In genomic region chrX:54551801-54552200, GRCh38 we compare ENCODE assay signal across 30 cellular contexts. TPM values are rescaled to one million over a fixed set of nuclear protein-coding genes. Genes with fewer than 3 reads are reported as not detected.
"Had no signal": no experiment of that assay in that cellular context is flagged by ENCODE, and none has a peak within 500 bp of the region (broad histone marks: within the 10 kb centered on the region; RNA-seq: fewer than 3 reads in every experiment).

No MANE protein-coding gene starts in this region.

- H3K4me1 Mint-ChIP-seq: activated B cell treated with CpG ODN at 0.5 μM for 24 hours; activated CD4-positive, alpha-beta memory T cell treated with anti-CD3 and anti-CD28 coated beads, Interleukin-2, amount 10 ng/mL, durations not matched to agents 7 days and 5 days; activated CD4-positive, alpha-beta T cell treated with anti-CD3 and anti-CD28 coated beads, Interleukin-2, amount 10 ng/mL, durations not matched to agents 24 days and 14 days; activated naive CD4-positive, alpha-beta T cell treated with anti-CD3 and anti-CD28 coated beads, Interleukin-2, amount 10 ng/mL, durations not matched to agents 7 days and 5 days; activated naive CD4-positive, alpha-beta T cell treated with anti-CD3 and anti-CD28 coated beads, Interleukin-2, amount 50 U/mL, for 24 hours; activated naive CD8-positive, alpha-beta T cell treated with anti-CD3 and anti-CD28 coated beads, Interleukin-2, amount 50 U/mL, for 24 hours; brain had no signal

- DNase-seq: activated B cell treated with CpG ODN at 0.5 μM for 24 hours; activated CD4-positive, alpha-beta memory T cell treated with anti-CD3 and anti-CD28 coated beads, Interleukin-2, amount 10 ng/mL, durations not matched to agents 7 days and 5 days; activated CD4-positive, alpha-beta T cell treated with anti-CD3 and anti-CD28 coated beads for 4 hours; activated CD4-positive, alpha-beta T cell treated with anti-CD3 and anti-CD28 coated beads, Interleukin-2, amount 10 ng/mL, durations not matched to agents 24 days and 14 days; activated CD4-positive, alpha-beta T cell treated with anti-CD3 and anti-CD28 coated beads, Interleukin-2, amount 50 U/mL, for 1 hour; activated CD4-positive, alpha-beta T cell treated with anti-CD3 and anti-CD28 coated beads, Interleukin-2, amount 50 U/mL, for 4 hours; activated CD4-positive, CD25-positive, alpha-beta regulatory T cell treated with anti-CD3 and anti-CD28 coated beads, Interleukin-2, amount 50 U/mL, for 72 hours; activated CD8-positive, alpha-beta memory T cell treated with anti-CD3 and anti-CD28 coated beads, Interleukin-2, amount 50 U/mL, for 4 hours; activated CD8-positive, alpha-beta T cell treated with anti-CD3 and anti-CD28 coated beads, Interleukin-2, amount 10 ng/mL, durations not matched to agents 7 days and 5 days; activated effector memory CD4-positive, alpha-beta T cell treated with Interleukin-2 at 50 U/mL for 16 hours; activated gamma-delta T cell; activated naive CD4-positive, alpha-beta T cell treated with anti-CD3 and anti-CD28 coated beads, Interleukin-2, amount 10 ng/mL, durations not matched to agents 7 days and 5 days; activated naive CD4-positive, alpha-beta T cell treated with Interleukin-2 at 50 U/mL for 16 hours; activated naive CD8-positive, alpha-beta T cell treated with anti-CD3 and anti-CD28 coated beads, Interleukin-2, amount 10 ng/mL, durations not matched to agents 7 days and 5 days; activated naive CD8-positive, alpha-beta T cell treated with anti-CD3 and anti-CD28 coated beads, Interleukin-2, amount 50 U/mL, for 24 hours; activated T-cell treated with anti-CD3 and anti-CD28 coated beads, Interleukin-2, amount 50 U/mL, for 24 hours; amygdala; anterior cingulate cortex; caudate nucleus; cerebellar nuclear complex; T-helper 1 cell; T-helper 2 cell; T-helper 9 cell had no signal

- H3K9me3 Mint-ChIP-seq: activated B cell treated with CpG ODN at 0.5 μM for 24 hours; activated CD4-positive, alpha-beta memory T cell treated with anti-CD3 and anti-CD28 coated beads, Interleukin-2, amount 10 ng/mL, durations not matched to agents 7 days and 5 days; activated CD4-positive, alpha-beta T cell treated with anti-CD3 and anti-CD28 coated beads, Interleukin-2, amount 10 ng/mL, durations not matched to agents 24 days and 14 days; activated naive CD4-positive, alpha-beta T cell treated with anti-CD3 and anti-CD28 coated beads, Interleukin-2, amount 10 ng/mL, durations not matched to agents 7 days and 5 days; activated naive CD4-positive, alpha-beta T cell treated with anti-CD3 and anti-CD28 coated beads, Interleukin-2, amount 50 U/mL, for 24 hours; activated naive CD8-positive, alpha-beta T cell treated with anti-CD3 and anti-CD28 coated beads, Interleukin-2, amount 10 ng/mL, durations not matched to agents 7 days and 5 days; activated naive CD8-positive, alpha-beta T cell treated with anti-CD3 and anti-CD28 coated beads, Interleukin-2, amount 50 U/mL, for 24 hours; activated T-cell treated with anti-CD3 and anti-CD28 coated beads, Interleukin-2, amount 50 U/mL, for 24 hours; activated T-helper 2 cell treated with anti-CD3 and anti-CD28 coated beads, Interferon-gamma antibody, Interleukin-2, Interleukin-4, amounts not matched to agents 10 μg/mL and 5 μg/mL and 100 μg/mL, durations not matched to agents 14 hours and 24 hours and 36 hours; central memory CD8-positive, alpha-beta T cell; T-helper 1 cell treated with Interleukin-12 subunit alpha and Interleukin-12 subunit beta and Interleukin-4 antibody, amounts not matched to agents 30 μg/mL and 1 μg/mL, for 36 hours; T-helper 2 cell treated with Interferon-gamma antibody and Interleukin-4, amounts not matched to agents 5 μg/mL and 100 μg/mL, for 36 hours had no signal

- H3K4me3 Mint-ChIP-seq: activated B cell treated with CpG ODN at 0.5 μM for 24 hours; activated CD4-positive, alpha-beta memory T cell treated with anti-CD3 and anti-CD28 coated beads, Interleukin-2, amount 10 ng/mL, durations not matched to agents 7 days and 5 days; activated CD4-positive, alpha-beta T cell treated with anti-CD3 and anti-CD28 coated beads, Interleukin-2, amount 10 ng/mL, durations not matched to agents 24 days and 14 days; activated CD8-positive, alpha-beta T cell treated with anti-CD3 and anti-CD28 coated beads, Interleukin-2, amount 10 ng/mL, durations not matched to agents 7 days and 5 days; activated naive CD4-positive, alpha-beta T cell treated with anti-CD3 and anti-CD28 coated beads, Interleukin-2, amount 10 ng/mL, durations not matched to agents 7 days and 5 days; activated naive CD4-positive, alpha-beta T cell treated with anti-CD3 and anti-CD28 coated beads, Interleukin-2, amount 50 U/mL, for 24 hours; activated naive CD8-positive, alpha-beta T cell; activated naive CD8-positive, alpha-beta T cell treated with anti-CD3 and anti-CD28 coated beads, Interleukin-2, amount 10 ng/mL, durations not matched to agents 7 days and 5 days; activated naive CD8-positive, alpha-beta T cell treated with anti-CD3 and anti-CD28 coated beads, Interleukin-2, amount 50 U/mL, for 24 hours; activated T-cell treated with anti-CD3 and anti-CD28 coated beads, Interleukin-2, amount 50 U/mL, for 24 hours; brain; central memory CD8-positive, alpha-beta T cell; T-helper 1 cell treated with Interleukin-12 subunit alpha and Interleukin-12 subunit beta and Interleukin-4 antibody, amounts not matched to agents 30 μg/mL and 1 μg/mL, for 36 hours; T-helper 2 cell treated with Interferon-gamma antibody and Interleukin-4, amounts not matched to agents 5 μg/mL and 100 μg/mL, for 36 hours had no signal

- H3K27ac Mint-ChIP-seq: activated B cell treated with CpG ODN at 0.5 μM for 24 hours; activated CD4-positive, alpha-beta memory T cell treated with anti-CD3 and anti-CD28 coated beads, Interleukin-2, amount 10 ng/mL, durations not matched to agents 7 days and 5 days; activated CD4-positive, alpha-beta T cell treated with anti-CD3 and anti-CD28 coated beads, Interleukin-2, amount 10 ng/mL, durations not matched to agents 24 days and 14 days; activated naive CD4-positive, alpha-beta T cell treated with anti-CD3 and anti-CD28 coated beads, Interleukin-2, amount 10 ng/mL, durations not matched to agents 7 days and 5 days; activated naive CD4-positive, alpha-beta T cell treated with anti-CD3 and anti-CD28 coated beads, Interleukin-2, amount 50 U/mL, for 24 hours; activated naive CD8-positive, alpha-beta T cell; activated naive CD8-positive, alpha-beta T cell treated with anti-CD3 and anti-CD28 coated beads, Interleukin-2, amount 10 ng/mL, durations not matched to agents 7 days and 5 days; activated naive CD8-positive, alpha-beta T cell treated with anti-CD3 and anti-CD28 coated beads, Interleukin-2, amount 50 U/mL, for 24 hours; activated T-cell treated with anti-CD3 and anti-CD28 coated beads, Interleukin-2, amount 50 U/mL, for 24 hours; activated T-helper 2 cell treated with anti-CD3 and anti-CD28 coated beads, Interferon-gamma antibody, Interleukin-2, Interleukin-4, amounts not matched to agents 10 μg/mL and 5 μg/mL and 100 μg/mL, durations not matched to agents 14 hours and 24 hours and 36 hours; brain; T-helper 1 cell treated with Interleukin-12 subunit alpha and Interleukin-12 subunit beta and Interleukin-4 antibody, amounts not matched to agents 30 μg/mL and 1 μg/mL, for 36 hours; T-helper 2 cell treated with Interferon-gamma antibody and Interleukin-4, amounts not matched to agents 5 μg/mL and 100 μg/mL, for 36 hours had no signal

- H3K27me3 Mint-ChIP-seq: activated B cell treated with CpG ODN at 0.5 μM for 24 hours; activated CD4-positive, alpha-beta memory T cell treated with anti-CD3 and anti-CD28 coated beads, Interleukin-2, amount 10 ng/mL, durations not matched to agents 7 days and 5 days; activated CD4-positive, alpha-beta T cell treated with anti-CD3 and anti-CD28 coated beads, Interleukin-2, amount 10 ng/mL, durations not matched to agents 24 days and 14 days; activated naive CD4-positive, alpha-beta T cell treated with anti-CD3 and anti-CD28 coated beads, Interleukin-2, amount 10 ng/mL, durations not matched to agents 7 days and 5 days; activated naive CD4-positive, alpha-beta T cell treated with anti-CD3 and anti-CD28 coated beads, Interleukin-2, amount 50 U/mL, for 24 hours; activated naive CD8-positive, alpha-beta T cell; activated naive CD8-positive, alpha-beta T cell treated with anti-CD3 and anti-CD28 coated beads, Interleukin-2, amount 10 ng/mL, durations not matched to agents 7 days and 5 days; activated naive CD8-positive, alpha-beta T cell treated with anti-CD3 and anti-CD28 coated beads, Interleukin-2, amount 50 U/mL, for 24 hours; central memory CD8-positive, alpha-beta T cell had no signal

RNA-seq across cellular contexts. Expression of gene FGD1, which starts 55.8 kb away (rescaled TPM):
- total RNA-seq: activated B cell treated with CpG ODN at 0.5 μM for 24 hours; activated CD8-positive, alpha-beta T cell treated with anti-CD3 and anti-CD28 coated beads, Interleukin-2, amount 10 ng/mL, durations not matched to agents 7 days and 5 days had no signal
